In genomic region chr4:24024597-24024996, GRCh38 we compare ENCODE assay signal across 23 cellular contexts.
A peak's percentile ranks its signal among the peaks of the same experiment; 100 is the strongest.
DNase-seq lines count a peak whose midpoint lies in the region; ATAC-seq and TF ChIP-seq lines count a peak whose summit lies in the region.
"Had no signal": no experiment of that assay in that cellular context is flagged by ENCODE, and none has a peak within 500 bp of the region (broad histone marks: within the 10 kb centered on the region; RNA-seq: fewer than 3 reads in every experiment).

No MANE protein-coding gene starts in this region.

- TF ChIP-seq CTCF in lung (IDR thresholded peaks at IDR 0.05; ENCODE audit: control extremely low read depth, extremely low read depth): no peak
- TF ChIP-seq CTCF in left ventricle myocardium inferior (IDR thresholded peaks at IDR 0.05; ENCODE audit: borderline replicate concordance): no peak
- TF ChIP-seq CTCF in BE2C (IDR thresholded peaks at IDR 0.05; ENCODE audit: low read depth, low read length): no peak

- H3K27ac ChIP-seq in lung (ENCODE audit: low read depth in 1 of 2, low read length in 1 of 2): no peak overlapping the region
- no peak overlapping the region for H3K27ac ChIP-seq in left ventricle myocardium inferior (replicated peaks)
- H3K27ac ChIP-seq: foreskin keratinocyte, parathyroid adenoma, sigmoid colon had no signal

- no peaks in the 10 kb centered on the region for H3K27me3 ChIP-seq in lung (ENCODE audit: control insufficient read depth, insufficient read depth)
- H3K27me3 ChIP-seq in left ventricle myocardium inferior (ENCODE audit: low read depth): no peaks in the 10 kb centered on the region
- H3K27me3 ChIP-seq in BE2C: peaks cover 18% of the 10 kb centered on the region
- H3K27me3 ChIP-seq: sigmoid colon had no signal

- ATAC-seq in lung (ENCODE audit: insufficient read depth, low FRiP score) (peak; percentile 29), GM18519 (IDR thresholded peaks at IDR 0.05; ENCODE audit: low FRiP score, unreplicated experiment) (no peak)
- ATAC-seq: activated CD4-positive, alpha-beta T cell treated with anti-CD3 and anti-CD28 coated beads for 36 hours; foreskin keratinocyte; naive thymus-derived CD8-positive, alpha-beta T cell had no signal

- H3K4me3 ChIP-seq in lung (no peak overlapping the region), left ventricle myocardium inferior (no peak overlapping the region), BE2C (ENCODE audit: low read depth, low read length) (no peak overlapping the region)
- H3K4me3 ChIP-seq: sigmoid colon had no signal

- DNase-seq in HuH-7 (ENCODE audit: low spot score): peak; percentile 11
- DNase-seq in NCI-H460 (ENCODE audit: extremely low read depth, low read depth): peak; percentile 18
- peak; percentile 76 for DNase-seq in fibroblast of gingiva (ENCODE audit: low read depth)
- DNase-seq in lung (ENCODE audit: low spot score): no peak
- no peak for DNase-seq in left ventricle myocardium inferior
- DNase-seq in BE2C: no peak
- DNase-seq: activated CD4-positive, alpha-beta T cell treated with anti-CD3 and anti-CD28 coated beads for 36 hours; activated naive CD8-positive, alpha-beta T cell treated with anti-CD3 and anti-CD28 coated beads for 36 hours; cortex of kidney; DND-41; foreskin keratinocyte; GOT3; KG1; naive thymus-derived CD8-positive, alpha-beta T cell; NCI-H1105; NCI-H526 treated with DMSO at 0.1 percent for 48 hours; OCI-M1; Right ventricle myocardium superior; sigmoid colon; stimulated activated CD4-positive, alpha-beta T cell treated with anti-CD3 and anti-CD28 coated beads, Interleukin-2, amount 100 ng/mL, for 24 hours; stimulated activated naive CD4-positive, alpha-beta T cell had no signal

- 66 to 68% methylated on average over 4 of the region's 4 CpGs for whole genome bisulfite sequencing in lung, 2 donors

- intact Hi-C loops in left ventricle myocardium inferior (cut with micrococcal nuclease): no loop called here

- H3K36me3 ChIP-seq in lung (ENCODE audit: control insufficient read depth in 2 of 2, insufficient read depth in 2 of 2, low read length in 2 of 2): no peaks in the 10 kb centered on the region
- no peaks in the 10 kb centered on the region for H3K36me3 ChIP-seq in left ventricle myocardium inferior
- no peaks in the 10 kb centered on the region for H3K36me3 ChIP-seq in BE2C
- H3K36me3 ChIP-seq: sigmoid colon had no signal

- H3K9me3 ChIP-seq in lung (ENCODE audit: control insufficient read depth in 2 of 2, insufficient read depth in 1 of 2, low read length in 1 of 2): no peaks in the 10 kb centered on the region
- no peaks in the 10 kb centered on the region for H3K9me3 ChIP-seq in left ventricle myocardium inferior (replicated peaks)
- H3K9me3 ChIP-seq in BE2C: no peaks in the 10 kb centered on the region
- H3K9me3 ChIP-seq: sigmoid colon had no signal

- H3K4me1 ChIP-seq in lung (ENCODE audit: control insufficient read depth in 2 of 2, insufficient read depth in 2 of 2, low read length in 2 of 2) (no peaks in the 10 kb centered on the region), left ventricle myocardium inferior (no peaks in the 10 kb centered on the region), BE2C (no peaks in the 10 kb centered on the region)
- H3K4me1 ChIP-seq: foreskin keratinocyte, parathyroid adenoma, sigmoid colon had no signal

Comparison
In these comparisons a context has a peak if more than half of its experiments do, and no peak if none do; other contexts are left out.
1. DNase-seq: peak in HuH-7 (single experiment), NCI-H460 (single experiment) and fibroblast of gingiva (single experiment); none in lung (single experiment), left ventricle myocardium inferior (single experiment) and BE2C (single experiment).